Comparison of ENCODE assay signal across 8 cellular contexts in genomic region chr5:108748010-108748353, GRCh38. TPM values are rescaled to one million over a fixed set of nuclear protein-coding genes. Genes with fewer than 3 reads are reported as not detected.
DNase-seq lines count a peak whose midpoint lies in the region; ATAC-seq and TF ChIP-seq lines count a peak whose summit lies in the region.

No MANE protein-coding gene starts in this region.

- H3K27ac Mint-ChIP-seq in progenitor cell of endocrine pancreas, result peak overlapping the region; percentile 99

- TF ChIP-seq CTCF in GM12864 (IDR thresholded peaks at IDR 0.05; ENCODE audit: low read depth, low read length, missing control alignments), result no peak
- no peak for TF ChIP-seq CTCF in fibroblast of lung (conservative IDR thresholded peaks at IDR 0.05 in 1 of 2, IDR thresholded peaks at IDR 0.05 in 1 of 2; ENCODE audit: low read depth in 1 of 2, low read length in 2 of 2)
- no peak for TF ChIP-seq CTCF in progenitor cell of endocrine pancreas (IDR thresholded peaks at IDR 0.05; ENCODE audit: unreplicated experiment)

- H3K36me3 ChIP-seq in fibroblast of lung (ENCODE audit: control insufficient read depth, insufficient read depth, low read length), result no peaks in the 10 kb centered on the region

- ATAC-seq in SK-N-SH treated with all-trans-retinoic acid at 6 μM for 48 hours, result peak; percentile 0; the same call in 2 of the 3 replicates

- H4K20me1 ChIP-seq in fibroblast of lung (ENCODE audit: control insufficient read depth, extremely low read depth, insufficient read depth, low read length), result no peaks in the 10 kb centered on the region

- peaks cover 2% of the 10 kb centered on the region for H3K4me1 ChIP-seq in fibroblast of lung (ENCODE audit: control insufficient read depth, extremely low read depth, insufficient read depth, low read length)

- DNase-seq in GM12864 (ENCODE audit: low read depth) (no peak), fibroblast of lung (ENCODE audit: low read depth in 2 of 2) (no peak), progenitor cell of endocrine pancreas (ENCODE audit: low spot score, unreplicated experiment) (no peak), NCI-H446 (lab: John Stamatoyannopoulos, UW) (no peak), NCI-H748 treated with DMSO at 0.1 percent for 48 hours (lab: John Stamatoyannopoulos, UW) (no peak), mesenteric fat pad (ENCODE audit: low spot score) (no peak)
- DNase-seq in stimulated activated naive CD4-positive, alpha-beta T cell treated with Interleukin-2 at 50 U/mL for 16 hours (lab: John Stamatoyannopoulos, UW), result no peak

- peaks cover 24% of the 10 kb centered on the region for H3K4me1 Mint-ChIP-seq in progenitor cell of endocrine pancreas (ENCODE audit: low read depth)

- peaks cover 30% of the 10 kb centered on the region for H3K79me2 ChIP-seq in fibroblast of lung (ENCODE audit: control insufficient read depth, insufficient read depth, low read length)

- H3K27me3 Mint-ChIP-seq in progenitor cell of endocrine pancreas, result no peaks in the 10 kb centered on the region

- H3K27ac ChIP-seq in fibroblast of lung (ENCODE audit: insufficient read depth, low read length), result peak overlapping the region; percentile 96

- no peaks in the 10 kb centered on the region for H3K36me3 Mint-ChIP-seq in progenitor cell of endocrine pancreas (ENCODE audit: insufficient read depth)

- H3K4me3 Mint-ChIP-seq in progenitor cell of endocrine pancreas (ENCODE audit: low read depth), result peak overlapping the region; percentile 80

- peak overlapping the region; percentile 90 for H3K9ac ChIP-seq in fibroblast of lung (ENCODE audit: insufficient read depth, low read length)

- no peaks in the 10 kb centered on the region for H3K9me3 Mint-ChIP-seq in progenitor cell of endocrine pancreas (ENCODE audit: low read depth)

- no peaks in the 10 kb centered on the region for H3K9me3 ChIP-seq in fibroblast of lung (ENCODE audit: control insufficient read depth, insufficient read depth, low read depth, low read length)

- peak overlapping the region; percentile 56 for H2AFZ ChIP-seq in fibroblast of lung (ENCODE audit: low read length)

- H3K27me3 ChIP-seq in fibroblast of lung (ENCODE audit: control insufficient read depth, insufficient read depth, low read length), result no peaks in the 10 kb centered on the region

- H3K4me3 ChIP-seq in GM12864 (ENCODE audit: low read depth, low read length), result peak overlapping the region; percentile 90
- peak overlapping the region; percentile 64 to 72 (median 68) for H3K4me3 ChIP-seq in fibroblast of lung (replicated peaks in 1 of 4; ENCODE audit: control extremely low read depth in 1 of 4, insufficient read depth in 1 of 4, low read depth in 3 of 4, low read length in 4 of 4)

- peak overlapping the region; percentile 86 for H3K4me2 ChIP-seq in fibroblast of lung (ENCODE audit: extremely low read depth, insufficient read depth, low read length)

TF ChIP-seq in SK-N-SH treated with all-trans-retinoic acid at 6 μM for 48 hours, 23 proteins besides CTCF, POLR2A, EP300 and RAD21:
- TF ChIP-seq PPARA (CRISPR knock-in tag; IDR thresholded peaks at IDR 0.05; ENCODE audit: borderline replicate concordance), result no peak
- TF ChIP-seq TSHZ2 (CRISPR knock-in tag; IDR thresholded peaks at IDR 0.05), result 0 out of 2 replicates have a peak, but pooled peaks have one; percentile 13

RNA-seq across cellular contexts. Expression of gene FER, which starts 0.3 kb away (rescaled TPM):
- total RNA-seq in fibroblast of lung (18.5 and 21.3 TPM in 2 replicates), progenitor cell of endocrine pancreas (31.0 and 34.8 TPM in 2 replicates), mesenteric fat pad (37.6 TPM)
- 9.6 and 12.2 TPM in 2 replicates for polyA plus RNA-seq in fibroblast of lung
- polyA plus RNA-seq in fibroblast of lung (2012), result 5.7 and 9.3 TPM in 2 replicates
- polyA minus RNA-seq in fibroblast of lung (ENCODE audit: low replicate concordance), result 3.9 and 5.9 TPM in 2 replicates
